23 cellular contexts compared by ENCODE assay signal in the genomic region with DNA sequence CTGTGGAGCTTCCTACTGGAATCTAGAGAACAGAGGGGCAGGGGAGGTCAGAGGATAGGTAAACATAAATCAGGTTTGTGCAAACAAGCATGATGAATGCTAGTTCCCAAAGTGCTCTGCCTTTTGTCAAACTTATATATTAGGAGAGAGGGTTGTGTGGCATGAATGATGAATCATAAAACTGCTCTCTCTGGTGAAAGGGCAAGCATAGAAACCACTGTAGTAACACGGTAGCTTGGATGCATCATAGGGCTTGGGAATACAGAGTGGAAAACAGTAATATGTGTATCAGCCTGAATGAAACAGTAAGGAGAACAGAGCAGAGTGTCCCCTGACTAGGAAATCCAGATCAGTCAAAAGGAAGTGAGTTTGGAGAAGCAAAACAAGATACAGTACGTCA.
DNase-seq lines count a peak whose midpoint lies in the region; ATAC-seq and TF ChIP-seq lines count a peak whose summit lies in the region.
"Had no signal": no experiment of that assay in that cellular context is flagged by ENCODE, and none has a peak within 500 bp of the region (broad histone marks: within the 10 kb centered on the region; RNA-seq: fewer than 3 reads in every experiment).

No MANE protein-coding gene starts in this region.

- H3K27ac ChIP-seq in tibial nerve (no peak overlapping the region), aorta (ENCODE audit: low read depth in 1 of 2, low read length in 2 of 2) (no peak overlapping the region)
- H3K27ac ChIP-seq: BLaER1 treated with 17β-estradiol and CSF1 and Interleukin-3, amounts not matched to agents 10 nM and 100 nM; RWPE1; sigmoid colon; thyroid gland had no signal

- H3K9me3 ChIP-seq in tibial nerve (no peaks in the 10 kb centered on the region), aorta (ENCODE audit: control insufficient read depth, low read length) (no peaks in the 10 kb centered on the region)
- H3K9me3 ChIP-seq: BLaER1 treated with 17β-estradiol and CSF1 and Interleukin-3, amounts not matched to agents 10 nM and 100 nM; sigmoid colon; thyroid gland had no signal

- no peak for TF ChIP-seq POLR2A in tibial nerve (IDR thresholded peaks at IDR 0.05)

- no peak for ATAC-seq in HG03095 (IDR thresholded peaks at IDR 0.05; ENCODE audit: unreplicated experiment)
- no peak for ATAC-seq in aorta (ENCODE audit: low FRiP score)
- ATAC-seq: left cardiac atrium had no signal

- no peaks in the 10 kb centered on the region for H3K9me3 Mint-ChIP-seq in mesothelial cell of epicardium
- H3K9me3 Mint-ChIP-seq: activated B cell treated with CpG ODN at 0.5 μM for 24 hours; activated naive CD4-positive, alpha-beta T cell treated with anti-CD3 and anti-CD28 coated beads, Interleukin-2, amount 50 U/mL, for 24 hours; stimulated activated naive CD8-positive, alpha-beta T cell treated with anti-CD3 and anti-CD28 coated beads, Interleukin-15, Interleukin-2, amounts not matched to agents 100 ng/mL and 50 ng/mL, for 24 hours had no signal

- H3K27ac Mint-ChIP-seq in mesothelial cell of epicardium: peak overlapping the region; percentile 22
- H3K27ac Mint-ChIP-seq: activated B cell treated with CpG ODN at 0.5 μM for 24 hours; activated naive CD4-positive, alpha-beta T cell treated with anti-CD3 and anti-CD28 coated beads, Interleukin-2, amount 50 U/mL, for 24 hours; naive B cell; stimulated activated naive CD8-positive, alpha-beta T cell treated with anti-CD3 and anti-CD28 coated beads, Interleukin-15, Interleukin-2, amounts not matched to agents 100 ng/mL and 50 ng/mL, for 24 hours had no signal

- no peaks in the 10 kb centered on the region for H3K27me3 Mint-ChIP-seq in mesothelial cell of epicardium (ENCODE audit: low read depth)
- H3K27me3 Mint-ChIP-seq: activated B cell treated with CpG ODN at 0.5 μM for 24 hours; naive B cell; stimulated activated naive CD8-positive, alpha-beta T cell treated with anti-CD3 and anti-CD28 coated beads, Interleukin-15, Interleukin-2, amounts not matched to agents 100 ng/mL and 50 ng/mL, for 24 hours had no signal

- no peak for TF ChIP-seq EP300 in tibial nerve (IDR thresholded peaks at IDR 0.05)

- TF ChIP-seq CTCF in fibroblast of the aortic adventitia (IDR thresholded peaks at IDR 0.05; ENCODE audit: insufficient read depth, low read length) (no peak), mesothelial cell of epicardium (IDR thresholded peaks at IDR 0.05; ENCODE audit: unreplicated experiment) (no peak), tibial nerve (IDR thresholded peaks at IDR 0.05) (no peak)

- H3K4me1 Mint-ChIP-seq in mesothelial cell of epicardium: peaks cover 18% of the 10 kb centered on the region
- H3K4me1 Mint-ChIP-seq: activated B cell treated with CpG ODN at 0.5 μM for 24 hours; activated naive CD4-positive, alpha-beta T cell treated with anti-CD3 and anti-CD28 coated beads, Interleukin-2, amount 50 U/mL, for 24 hours; naive B cell had no signal

- DNase-seq in Daoy (ENCODE audit: low read depth) (peak; percentile 25), MV-4-11 (lab: John Stamatoyannopoulos, UW) (peak; percentile 51), fibroblast of the aortic adventitia (ENCODE audit: low read depth) (peak; percentile 11), mesothelial cell of epicardium (ENCODE audit: low spot score in 2 of 2, unreplicated experiment in 2 of 2) (no peak), C1 segment of cervical spinal cord (lab: John Stamatoyannopoulos, UW) (no peak), tibial nerve (ENCODE audit: low spot score in 2 of 2) (no peak), aorta (no peak)
- DNase-seq: activated B cell treated with CpG ODN at 0.5 μM for 24 hours; anterior cingulate cortex; Calu3; left cardiac atrium; naive B cell; NCI-H1436; NCI-H526 treated with DMSO at 0.1 percent for 48 hours; sigmoid colon; stimulated activated CD4-positive, alpha-beta T cell treated with anti-CD3 and anti-CD28 coated beads, Interleukin-15, amount 100 ng/mL, for 24 hours; T1000; thyroid gland had no signal

- H3K36me3 ChIP-seq in tibial nerve: no peaks in the 10 kb centered on the region
- H3K36me3 ChIP-seq in aorta (ENCODE audit: control insufficient read depth in 1 of 2, insufficient read depth in 2 of 2, low read length in 1 of 2): no peaks in the 10 kb centered on the region
- H3K36me3 ChIP-seq: BLaER1 treated with 17β-estradiol and CSF1 and Interleukin-3, amounts not matched to agents 10 nM and 100 nM; sigmoid colon; thyroid gland had no signal

- no peak overlapping the region for H3K4me3 Mint-ChIP-seq in mesothelial cell of epicardium
- H3K4me3 Mint-ChIP-seq: activated B cell treated with CpG ODN at 0.5 μM for 24 hours; activated naive CD4-positive, alpha-beta T cell treated with anti-CD3 and anti-CD28 coated beads, Interleukin-2, amount 50 U/mL, for 24 hours; naive B cell; stimulated activated naive CD8-positive, alpha-beta T cell treated with anti-CD3 and anti-CD28 coated beads, Interleukin-15, Interleukin-2, amounts not matched to agents 100 ng/mL and 50 ng/mL, for 24 hours had no signal

- H3K36me3 Mint-ChIP-seq in mesothelial cell of epicardium: peaks cover 2% of the 10 kb centered on the region
- H3K36me3 Mint-ChIP-seq: activated naive CD4-positive, alpha-beta T cell treated with anti-CD3 and anti-CD28 coated beads, Interleukin-2, amount 50 U/mL, for 24 hours; naive B cell had no signal

- H3K4me1 ChIP-seq in tibial nerve (no peaks in the 10 kb centered on the region), aorta (ENCODE audit: control insufficient read depth in 1 of 2, insufficient read depth in 2 of 2, low read length in 2 of 2) (no peaks in the 10 kb centered on the region)
- H3K4me1 ChIP-seq: BLaER1 treated with 17β-estradiol and CSF1 and Interleukin-3, amounts not matched to agents 10 nM and 100 nM; sigmoid colon had no signal

- no peak overlapping the region for H3K4me3 ChIP-seq in fibroblast of the aortic adventitia (ENCODE audit: low read depth, low read length)
- no peak overlapping the region for H3K4me3 ChIP-seq in tibial nerve
- no peak overlapping the region for H3K4me3 ChIP-seq in aorta (ENCODE audit: low read length in 2 of 2)
- H3K4me3 ChIP-seq: BLaER1 treated with 17β-estradiol and CSF1 and Interleukin-3, amounts not matched to agents 10 nM and 100 nM; sigmoid colon; thyroid gland had no signal

- intact Hi-C loops in aorta (cut with DNase I): no loop called here

- WGBS in tibial nerve, 2 donors: 35 to 36% methylated on average over 2 of the region's 2 CpGs
- WGBS in aorta, 2 donors: 51 to 54% methylated on average over 2 of the region's 2 CpGs

- H3K27me3 ChIP-seq in tibial nerve (no peaks in the 10 kb centered on the region), aorta (ENCODE audit: control insufficient read depth in 1 of 2, insufficient read depth in 2 of 2, low read length in 1 of 2) (no peaks in the 10 kb centered on the region)
- H3K27me3 ChIP-seq: BLaER1 treated with 17β-estradiol and CSF1 and Interleukin-3, amounts not matched to agents 10 nM and 100 nM; sigmoid colon; thyroid gland had no signal

Comparison
In these comparisons a context has a peak if more than half of its experiments do, and no peak if none do; other contexts are left out.
1. DNase-seq: peak in Daoy (single experiment), MV-4-11 (single experiment) and fibroblast of the aortic adventitia (single experiment); none in mesothelial cell of epicardium (0 of 2), C1 segment of cervical spinal cord (0 of 14), tibial nerve (0 of 2) and aorta (0 of 2).